ENCODE assay signal across 27 cellular contexts in genomic region chr1:38207906-38208305, GRCh38.
"Had no signal": no experiment of that assay in that cellular context is flagged by ENCODE, and none has a peak within 500 bp of the region (broad histone marks: within the 10 kb centered on the region; RNA-seq: fewer than 3 reads in every experiment).

No MANE protein-coding gene starts in this region.

- FAIRE-seq: small intestine, urothelium cell line had no signal

- ATAC-seq: natural killer cell; psoas muscle; stimulated activated effector memory CD8-positive, alpha-beta T cell treated with anti-CD3 and anti-CD28 coated beads, Interleukin-12 subunit alpha, Interleukin-12 subunit beta, amount 100 ng/mL, for 72 hours had no signal

- H3K36me3 Mint-ChIP-seq: natural killer cell; stimulated activated effector memory CD8-positive, alpha-beta T cell treated with anti-CD3 and anti-CD28 coated beads, Interleukin-12 subunit alpha, Interleukin-12 subunit beta, amount 100 ng/mL, for 72 hours; stimulated activated naive B cell treated with anti-CD40 and anti-IgM and Interleukin-4, amounts not matched to agents 10 μg/mL and 1 μg/mL and 100 μg/mL, for 72 hours had no signal

- H3K4me1 ChIP-seq: parathyroid adenoma, psoas muscle, right lobe of liver, sigmoid colon, thyroid gland, tibial nerve, upper lobe of left lung, vagina had no signal

- H3K9ac ChIP-seq: parathyroid adenoma had no signal

- H2AFZ ChIP-seq: parathyroid adenoma had no signal

- H3K36me3 ChIP-seq: ovary, right lobe of liver, sigmoid colon, stomach, thoracic aorta, thyroid gland, tibial nerve, upper lobe of left lung, vagina had no signal

- H3K9me3 ChIP-seq: ovary, psoas muscle, right lobe of liver, sigmoid colon, stomach, thoracic aorta, thyroid gland, tibial nerve, upper lobe of left lung, vagina had no signal

- H3K4me3 Mint-ChIP-seq: natural killer cell; nephron; stimulated activated effector memory CD8-positive, alpha-beta T cell treated with anti-CD3 and anti-CD28 coated beads, Interleukin-12 subunit alpha, Interleukin-12 subunit beta, amount 100 ng/mL, for 72 hours; stimulated activated naive B cell treated with anti-CD40 and anti-IgM and Interleukin-4, amounts not matched to agents 10 μg/mL and 1 μg/mL and 100 μg/mL, for 72 hours; stimulated activated naive CD8-positive, alpha-beta T cell treated with anti-CD3 and anti-CD28 coated beads, Interleukin-15, Interleukin-2, amounts not matched to agents 100 ng/mL and 50 ng/mL, for 24 hours had no signal

- H3K79me2 ChIP-seq: parathyroid adenoma had no signal

- H3K27ac ChIP-seq: ovary, parathyroid adenoma, psoas muscle, right lobe of liver, sigmoid colon, stomach, thoracic aorta, thyroid gland, tibial nerve, upper lobe of left lung, vagina had no signal

- H3K27me3 ChIP-seq: ovary, right lobe of liver, thyroid gland, tibial nerve, upper lobe of left lung, vagina had no signal

- DNase-seq: natural killer cell; occipital lobe; ovary; psoas muscle; right cardiac atrium; right lobe of liver; sigmoid colon; small intestine; stimulated activated CD4-positive, alpha-beta T cell treated with anti-CD3 and anti-CD28 coated beads, Interleukin-15, amount 100 ng/mL, for 24 hours; stimulated activated CD4-positive, alpha-beta T cell treated with anti-CD3 and anti-CD28 coated beads, Interleukin-2, amount 100 ng/mL, for 24 hours; stimulated activated CD4-positive, alpha-beta T cell treated with anti-CD3 and anti-CD28 coated beads, Interleukin-2, amount 100 ng/mL, for 48 hours; stimulated activated CD4-positive, alpha-beta T cell treated with anti-CD3 and anti-CD28 coated beads, Interleukin-4, amount 100 ng/mL, for 24 hours; stimulated activated naive B cell treated with anti-CD40 and anti-IgM and Interleukin-4, amounts not matched to agents 10 μg/mL and 1 μg/mL and 100 μg/mL, for 72 hours; stimulated activated naive CD4-positive, alpha-beta T cell treated with Interleukin-2 at 50 U/mL for 16 hours; stomach; thyroid gland; trophoblast cell had no signal

- H3K4me3 ChIP-seq: ovary, psoas muscle, right lobe of liver, sigmoid colon, stomach, thoracic aorta, thyroid gland, tibial nerve, upper lobe of left lung, vagina had no signal

- H3K4me1 Mint-ChIP-seq: natural killer cell; stimulated activated effector memory CD8-positive, alpha-beta T cell treated with anti-CD3 and anti-CD28 coated beads, Interleukin-12 subunit alpha, Interleukin-12 subunit beta, amount 100 ng/mL, for 72 hours had no signal

- H3K27ac Mint-ChIP-seq: natural killer cell; progenitor cell of endocrine pancreas; stimulated activated effector memory CD8-positive, alpha-beta T cell treated with anti-CD3 and anti-CD28 coated beads, Interleukin-12 subunit alpha, Interleukin-12 subunit beta, amount 100 ng/mL, for 72 hours; stimulated activated naive B cell treated with anti-CD40 and anti-IgM and Interleukin-4, amounts not matched to agents 10 μg/mL and 1 μg/mL and 100 μg/mL, for 72 hours; stimulated activated naive CD8-positive, alpha-beta T cell treated with anti-CD3 and anti-CD28 coated beads, Interleukin-15, Interleukin-2, amounts not matched to agents 100 ng/mL and 50 ng/mL, for 24 hours had no signal

- H3K9me3 Mint-ChIP-seq: natural killer cell; nephron; stimulated activated effector memory CD8-positive, alpha-beta T cell treated with anti-CD3 and anti-CD28 coated beads, Interleukin-12 subunit alpha, Interleukin-12 subunit beta, amount 100 ng/mL, for 72 hours; stimulated activated naive B cell treated with anti-CD40 and anti-IgM and Interleukin-4, amounts not matched to agents 10 μg/mL and 1 μg/mL and 100 μg/mL, for 72 hours; stimulated activated naive CD8-positive, alpha-beta T cell treated with anti-CD3 and anti-CD28 coated beads, Interleukin-15, Interleukin-2, amounts not matched to agents 100 ng/mL and 50 ng/mL, for 24 hours had no signal
